ENCODE assay signal across 17 cellular contexts in genomic region chr3:112394008-112394616, GRCh38.
DNase-seq lines count a peak whose midpoint lies in the region; ATAC-seq and TF ChIP-seq lines count a peak whose summit lies in the region.
"Had no signal": no experiment of that assay in that cellular context is flagged by ENCODE, and none has a peak within 500 bp of the region (broad histone marks: within the 10 kb centered on the region; RNA-seq: fewer than 3 reads in every experiment).

No MANE protein-coding gene starts in this region.

- H2AFZ ChIP-seq in neuron (ENCODE audit: low read depth, low read length) = peak overlapping the region; percentile 41
- H2AFZ ChIP-seq: parathyroid adenoma had no signal

- H3K36me3 ChIP-seq in heart left ventricle (no peaks in the 10 kb centered on the region), neuron (ENCODE audit: insufficient read depth, low read length) (no peaks in the 10 kb centered on the region), aorta (ENCODE audit: control insufficient read depth in 1 of 2, insufficient read depth in 2 of 2, low read length in 1 of 2) (no peaks in the 10 kb centered on the region)
- H3K36me3 ChIP-seq: vagina had no signal

- TF ChIP-seq POLR2A in heart left ventricle (IDR thresholded peaks at IDR 0.05) = no peak

- H3K27ac ChIP-seq in right cardiac atrium (ENCODE audit: low read length) = no peak overlapping the region
- H3K27ac ChIP-seq in heart left ventricle = peak overlapping the region in 1 of 12 donors; percentile 26
- peak overlapping the region; percentile 67 to 88 for H3K27ac ChIP-seq in aorta (ENCODE audit: low read depth in 1 of 2, low read length in 2 of 2)
- H3K27ac ChIP-seq: parathyroid adenoma, vagina had no signal

- H3K4me1 ChIP-seq in right cardiac atrium (ENCODE audit: control insufficient read depth, insufficient read depth, low read length) (peaks cover 7% of the 10 kb centered on the region), heart left ventricle (peaks cover 0 to 41% (median 13%) of the 10 kb centered on the region in 12 donors), neuron (ENCODE audit: insufficient read depth, low read length) (peaks cover 21% of the 10 kb centered on the region), aorta (ENCODE audit: control insufficient read depth in 1 of 2, insufficient read depth in 2 of 2, low read length in 2 of 2) (peaks cover 4 to 10% of the 10 kb centered on the region in 2 donors)
- H3K4me1 ChIP-seq: parathyroid adenoma had no signal

- H3K9me3 ChIP-seq in right cardiac atrium (ENCODE audit: control insufficient read depth, low read length) (no peaks in the 10 kb centered on the region), heart left ventricle (peaks cover 0 to 9% (median 0%) of the 10 kb centered on the region in 12 donors), neuron (ENCODE audit: low read length) (no peaks in the 10 kb centered on the region), aorta (ENCODE audit: control insufficient read depth, low read length) (no peaks in the 10 kb centered on the region)
- H3K9me3 ChIP-seq: vagina had no signal

- DNase-seq in right cardiac atrium (peak in 1 of 3 donors; percentile 30), heart left ventricle (no peak), fibroblast of gingiva (ENCODE audit: low read depth) (peak; percentile 59), aorta (no peak), MV-4-11 (lab: John Stamatoyannopoulos, UW) (no peak), DMS79 (lab: John Stamatoyannopoulos, UW) (no peak), SKM-1 (lab: John Stamatoyannopoulos, UW; ENCODE audit: unreplicated experiment) (no peak)
- DNase-seq: dermis blood vessel endothelial cell; GOT3; NCI-H146; NCI-H345; stimulated activated naive CD4-positive, alpha-beta T cell treated with Interleukin-2 at 50 U/mL for 16 hours had no signal

- H3K27me3 ChIP-seq in right cardiac atrium (ENCODE audit: control insufficient read depth, insufficient read depth) = no peaks in the 10 kb centered on the region
- H3K27me3 ChIP-seq in heart left ventricle = no peaks in the 10 kb centered on the region
- no peaks in the 10 kb centered on the region for H3K27me3 ChIP-seq in neuron (ENCODE audit: insufficient read depth, low read length)
- no peaks in the 10 kb centered on the region for H3K27me3 ChIP-seq in aorta (ENCODE audit: control insufficient read depth in 1 of 2, insufficient read depth in 2 of 2, low read length in 1 of 2)
- H3K27me3 ChIP-seq: vagina had no signal

- H3K4me3 ChIP-seq in right cardiac atrium (ENCODE audit: low read length) = no peak overlapping the region
- H3K4me3 ChIP-seq in heart left ventricle = no peak overlapping the region
- no peak overlapping the region for H3K4me3 ChIP-seq in neuron (ENCODE audit: low read length)
- H3K4me3 ChIP-seq in aorta (ENCODE audit: low read length in 2 of 2) = no peak overlapping the region
- H3K4me3 ChIP-seq: vagina had no signal

- intact Hi-C loops in right cardiac atrium (cut with DNase I) (no loop called here), heart left ventricle (cut with DNase I) (loop anchor here in 1 of 10 donors (10.0 kb wide), 1 partner anchor 121 kb away; no protein-coding TSS in a partner anchor), aorta (cut with DNase I) (loop anchor here (2.0 to 5.0 kb wide), 2 partner anchors 17 to 62 kb away; partner anchors contain the start of gene CD200 (in 2 of the 2))

- 62% methylated on average over 4 of the region's 4 CpGs for WGBS in right cardiac atrium
- WGBS in heart left ventricle, 4 donors = 62 to 75% (median 72%) methylated on average over 4 of the region's 4 CpGs
- 5 to 15% methylated on average over 4 of the region's 4 CpGs for WGBS in aorta, 2 donors

- no peak for TF ChIP-seq CTCF in heart left ventricle (IDR thresholded peaks at IDR 0.05)

- ATAC-seq in right cardiac atrium (peak; percentile 59 to 80), heart left ventricle (no peak), aorta (ENCODE audit: low FRiP score) (peak; percentile 67)
- ATAC-seq: esophagus mucosa, left lobe of liver had no signal

Comparison
In these comparisons a context has a peak if more than half of its experiments do, and no peak if none do; other contexts are left out.
1. ATAC-seq: peak in right cardiac atrium (2 of 2) and aorta (single experiment); none in heart left ventricle (0 of 4).
2. intact Hi-C loops: an anchor here in aorta (2.0 to 5.0 kb wide); none called in right cardiac atrium.